ENCODE assay signal across 14 cellular contexts in the genomic region with DNA sequence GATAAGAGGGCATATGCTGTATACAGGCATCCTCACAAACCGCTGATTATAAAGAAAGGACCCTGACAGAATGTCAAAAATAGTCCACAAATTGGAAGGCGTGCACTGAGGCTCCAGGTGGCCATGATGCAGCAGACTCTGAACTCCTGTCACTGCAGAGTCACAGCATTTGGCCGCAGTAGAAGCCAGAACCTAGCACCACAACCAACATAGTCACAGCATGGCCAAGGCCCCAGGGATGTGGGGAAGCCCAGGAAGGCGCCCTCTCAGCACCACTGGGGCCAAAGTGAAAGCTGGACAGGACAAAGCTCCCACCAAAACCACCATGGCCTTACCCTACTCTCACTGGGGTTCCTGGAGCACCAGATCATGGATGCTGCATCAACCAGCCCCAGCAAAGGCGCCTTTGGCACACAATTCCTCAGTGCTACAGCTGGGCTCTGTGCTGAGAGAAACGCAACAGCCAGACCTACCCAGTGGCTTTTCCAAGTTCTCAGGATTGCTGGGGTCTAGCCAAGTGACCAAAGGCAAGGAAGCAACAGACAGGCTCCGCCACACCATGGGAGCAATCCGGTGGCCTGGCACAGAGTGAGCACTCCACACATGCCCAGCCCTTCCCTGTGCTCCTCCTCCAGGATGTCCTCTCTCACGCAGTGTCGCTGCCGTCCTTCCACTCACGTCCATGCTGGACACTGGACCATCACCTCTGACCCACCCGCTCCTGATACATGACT.
DNase-seq lines count a peak whose midpoint lies in the region; ATAC-seq and TF ChIP-seq lines count a peak whose summit lies in the region.
"Had no signal": no experiment of that assay in that cellular context is flagged by ENCODE, and none has a peak within 500 bp of the region (broad histone marks: within the 10 kb centered on the region; RNA-seq: fewer than 3 reads in every experiment).

No MANE protein-coding gene starts in this region.

- peaks cover 96% of the 10 kb centered on the region for H3K4me1 ChIP-seq in CD8-positive, alpha-beta memory T cell (ENCODE audit: insufficient read depth, low read length)
- H3K4me1 ChIP-seq in GM23248 (ENCODE audit: insufficient read depth), result peaks cover 52% of the 10 kb centered on the region

- CTCF ChIA-PET in CD8-positive, alpha-beta memory T cell (lab: Charles Lee), result interaction anchor here (1.5 to 5.5 kb wide), 2 partner anchors 12 to 61 kb away, joined by 5 to 49 read pairs; partner anchors contain the start of gene STK17A

- in situ Hi-C loops in GM23248 (cut with MboI), result no loop called here

- H3K4me3 Mint-ChIP-seq in CD8-positive, alpha-beta memory T cell, result peak overlapping the region; percentile 33 to 90 (median 78)
- H3K4me3 Mint-ChIP-seq in activated T-helper 1 cell treated with anti-CD3 and anti-CD28 coated beads, Interleukin-12 subunit alpha, Interleukin-12 subunit beta, Interleukin-2, Interleukin-4 antibody, amounts not matched to agents 30 ng/mL and 10 ng/mL and 1 ng/mL, durations not matched to agents 14 hours and 24 hours and 36 hours, result no peak overlapping the region
- H3K4me3 Mint-ChIP-seq in naive thymus-derived CD8-positive, alpha-beta T cell, result peak overlapping the region; percentile 45 to 88 (median 76)

- intact Hi-C loops in activated T-helper 1 cell treated with anti-CD3 and anti-CD28 coated beads, Interleukin-12 subunit alpha, Interleukin-12 subunit beta, Interleukin-2, Interleukin-4 antibody, amounts not matched to agents 30 ng/mL and 10 ng/mL and 1 ng/mL, durations not matched to agents 14 hours and 24 hours and 36 hours (cut with micrococcal nuclease), result no loop called here
- intact Hi-C loops in lower leg skin (cut with DNase I; ENCODE audit: low total_unique reads), result no loop called here

- POLR2A ChIA-PET in CD8-positive, alpha-beta memory T cell (lab: Charles Lee), result interaction anchor here (0.6 to 1.0 kb wide), 2 partner anchors 10 to 151 kb away, joined by 3 read pairs; no protein-coding TSS in a partner anchor
- POLR2A ChIA-PET in naive thymus-derived CD8-positive, alpha-beta T cell (lab: Charles Lee), result interaction anchor here (0.6 to 16.9 kb wide), 6 partner anchors 12 to 70 kb away, joined by 3 to 373 read pairs (median 5); partner anchors contain the start of gene STK17A

- no peaks in the 10 kb centered on the region for H4K20me1 ChIP-seq in GM23248 (ENCODE audit: insufficient read depth)

- peaks cover 48% of the 10 kb centered on the region for H3K79me2 ChIP-seq in GM23248 (ENCODE audit: insufficient read depth)

- H3K27me3 Mint-ChIP-seq in CD8-positive, alpha-beta memory T cell, result no peaks in the 10 kb centered on the region
- H3K27me3 Mint-ChIP-seq in activated T-helper 1 cell treated with anti-CD3 and anti-CD28 coated beads, Interleukin-12 subunit alpha, Interleukin-12 subunit beta, Interleukin-2, Interleukin-4 antibody, amounts not matched to agents 30 ng/mL and 10 ng/mL and 1 ng/mL, durations not matched to agents 14 hours and 24 hours and 36 hours (ENCODE audit: insufficient read depth), result no peaks in the 10 kb centered on the region
- H3K27me3 Mint-ChIP-seq in naive thymus-derived CD8-positive, alpha-beta T cell, result no peaks in the 10 kb centered on the region

- H3F3A ChIP-seq in GM23248 (ENCODE audit: insufficient read depth), result peaks cover 77% of the 10 kb centered on the region

- no peak overlapping the region for H3K9ac ChIP-seq in GM23248
- H3K9ac ChIP-seq: BLaER1 treated with 17β-estradiol and CSF1 and Interleukin-3, amounts not matched to agents 10 nM and 100 nM had no signal

- H3K36me3 ChIP-seq in CD8-positive, alpha-beta memory T cell (ENCODE audit: insufficient read depth, low read length), result peaks cover 31% of the 10 kb centered on the region
- H3K36me3 ChIP-seq in GM23248 (ENCODE audit: low read depth), result peaks cover 22% of the 10 kb centered on the region; the same call in 1 of the 2 replicates

- peak in 1 of 2 donors; percentile 11 for ATAC-seq in naive thymus-derived CD8-positive, alpha-beta T cell
- ATAC-seq in HG03097 (IDR thresholded peaks at IDR 0.05; ENCODE audit: low FRiP score, unreplicated experiment) (no peak), GM18858 (IDR thresholded peaks at IDR 0.05; ENCODE audit: unreplicated experiment) (no peak)
- ATAC-seq: left lobe of liver had no signal

- TF ChIP-seq CTCF in lower leg skin (IDR thresholded peaks at IDR 0.05), result no peak

- DNase-seq in CD8-positive, alpha-beta memory T cell, result no peak
- DNase-seq in GM23248 (no peak), globus pallidus (ENCODE audit: low spot score) (no peak), lower leg skin (ENCODE audit: low spot score in 2 of 2) (no peak)
- DNase-seq in activated T-helper 1 cell treated with anti-CD3 and anti-CD28 coated beads, Interleukin-12 subunit alpha, Interleukin-12 subunit beta, Interleukin-2, Interleukin-4 antibody, amounts not matched to agents 30 ng/mL and 10 ng/mL and 1 ng/mL, durations not matched to agents 14 hours and 24 hours and 36 hours (ENCODE audit: low spot score), result no peak
- no peak for DNase-seq in naive thymus-derived CD8-positive, alpha-beta T cell
- DNase-seq: H7; NCI-H524 treated with DMSO at 0.1 percent for 48 hours; stimulated activated CD4-positive, alpha-beta T cell treated with anti-CD3 and anti-CD28 coated beads, Interleukin-4, amount 100 ng/mL, for 1 hour had no signal

- H3K27me3 ChIP-seq in CD8-positive, alpha-beta memory T cell (ENCODE audit: insufficient read depth, low read length, poor library complexity, severe bottlenecking), result no peaks in the 10 kb centered on the region
- no peaks in the 10 kb centered on the region for H3K27me3 ChIP-seq in GM23248 (replicated peaks; ENCODE audit: insufficient read depth)
- H3K27me3 ChIP-seq: BLaER1 treated with 17β-estradiol and CSF1 and Interleukin-3, amounts not matched to agents 10 nM and 100 nM; right atrium auricular region had no signal

- H2AFZ ChIP-seq in GM23248, result no peak overlapping the region

- no peak overlapping the region for H3K4me3 ChIP-seq in CD8-positive, alpha-beta memory T cell (ENCODE audit: low read length)
- H3K4me3 ChIP-seq in GM23248 (no peak overlapping the region), lower leg skin (ENCODE audit: low read depth, poor library complexity, severe bottlenecking) (no peak overlapping the region)
- H3K4me3 ChIP-seq: BLaER1 treated with 17β-estradiol and CSF1 and Interleukin-3, amounts not matched to agents 10 nM and 100 nM; right atrium auricular region had no signal

- H3K27ac Mint-ChIP-seq in CD8-positive, alpha-beta memory T cell, result peak overlapping the region; percentile 85 to 98 (median 91)
- H3K27ac Mint-ChIP-seq in activated T-helper 1 cell treated with anti-CD3 and anti-CD28 coated beads, Interleukin-12 subunit alpha, Interleukin-12 subunit beta, Interleukin-2, Interleukin-4 antibody, amounts not matched to agents 30 ng/mL and 10 ng/mL and 1 ng/mL, durations not matched to agents 14 hours and 24 hours and 36 hours, result peak overlapping the region; percentile 82
- H3K27ac Mint-ChIP-seq in naive thymus-derived CD8-positive, alpha-beta T cell, result peak overlapping the region in 9 of 10 donors; percentile 90 to 99 (median 94)

- H3K9me3 ChIP-seq in CD8-positive, alpha-beta memory T cell (ENCODE audit: low read length), result no peaks in the 10 kb centered on the region
- no peaks in the 10 kb centered on the region for H3K9me3 ChIP-seq in GM23248 (ENCODE audit: low read depth)
- H3K9me3 ChIP-seq: BLaER1 treated with 17β-estradiol and CSF1 and Interleukin-3, amounts not matched to agents 10 nM and 100 nM; right atrium auricular region had no signal

- H3K9me2 ChIP-seq in GM23248 (ENCODE audit: insufficient read depth), result no peaks in the 10 kb centered on the region

- H3K4me2 ChIP-seq in GM23248 (ENCODE audit: unreplicated experiment), result no peak overlapping the region
- H3K4me2 ChIP-seq: BLaER1 treated with 17β-estradiol and CSF1 and Interleukin-3, amounts not matched to agents 10 nM and 100 nM had no signal

- no peak for TF ChIP-seq POLR2A in lower leg skin (IDR thresholded peaks at IDR 0.05)

- H3K36me3 Mint-ChIP-seq in CD8-positive, alpha-beta memory T cell, result peaks cover 9 to 74% (median 29%) of the 10 kb centered on the region in 3 donors
- peaks cover 73% of the 10 kb centered on the region for H3K36me3 Mint-ChIP-seq in activated T-helper 1 cell treated with anti-CD3 and anti-CD28 coated beads, Interleukin-12 subunit alpha, Interleukin-12 subunit beta, Interleukin-2, Interleukin-4 antibody, amounts not matched to agents 30 ng/mL and 10 ng/mL and 1 ng/mL, durations not matched to agents 14 hours and 24 hours and 36 hours (ENCODE audit: low read depth)
- H3K36me3 Mint-ChIP-seq in naive thymus-derived CD8-positive, alpha-beta T cell, result peaks cover 10 to 71% (median 41%) of the 10 kb centered on the region in 3 donors

- H3K9me3 Mint-ChIP-seq in CD8-positive, alpha-beta memory T cell, result no peaks in the 10 kb centered on the region
- peaks cover 5% of the 10 kb centered on the region for H3K9me3 Mint-ChIP-seq in activated T-helper 1 cell treated with anti-CD3 and anti-CD28 coated beads, Interleukin-12 subunit alpha, Interleukin-12 subunit beta, Interleukin-2, Interleukin-4 antibody, amounts not matched to agents 30 ng/mL and 10 ng/mL and 1 ng/mL, durations not matched to agents 14 hours and 24 hours and 36 hours
- peaks cover 0 to 1% (median 0%) of the 10 kb centered on the region in 9 donors for H3K9me3 Mint-ChIP-seq in naive thymus-derived CD8-positive, alpha-beta T cell

- no peak overlapping the region for H3K27ac ChIP-seq in CD8-positive, alpha-beta memory T cell (ENCODE audit: low read depth, low read length)
- peak overlapping the region; percentile 37 for H3K27ac ChIP-seq in GM23248
- H3K27ac ChIP-seq: BLaER1 treated with 17β-estradiol and CSF1 and Interleukin-3, amounts not matched to agents 10 nM and 100 nM; right atrium auricular region had no signal

- H3K4me1 Mint-ChIP-seq in CD8-positive, alpha-beta memory T cell, result peaks cover 91 to 99% (median 94%) of the 10 kb centered on the region in 3 donors
- H3K4me1 Mint-ChIP-seq in activated T-helper 1 cell treated with anti-CD3 and anti-CD28 coated beads, Interleukin-12 subunit alpha, Interleukin-12 subunit beta, Interleukin-2, Interleukin-4 antibody, amounts not matched to agents 30 ng/mL and 10 ng/mL and 1 ng/mL, durations not matched to agents 14 hours and 24 hours and 36 hours (ENCODE audit: low read depth), result peaks cover 73% of the 10 kb centered on the region
- H3K4me1 Mint-ChIP-seq in naive thymus-derived CD8-positive, alpha-beta T cell, result peaks cover 42 to 98% (median 95%) of the 10 kb centered on the region in 4 donors

- 96 to 97% methylated on average over 13 of the region's 13 CpGs for WGBS in GM23248 (ENCODE audit: low coverage in 1 of 2, low lambda C conversion rate in 2 of 2, missing lambda C conversion rate in 2 of 2), 2 experiments
- WGBS in lower leg skin, 2 donors, result 93 to 98% methylated on average over 13 of the region's 13 CpGs
